ENCODE assay signal across 8 cellular contexts in genomic region chr17:28598389-28598788, GRCh38. TPM values are rescaled to one million over a fixed set of nuclear protein-coding genes. Genes with fewer than 3 reads are reported as not detected.
DNase-seq lines count a peak whose midpoint lies in the region; ATAC-seq and TF ChIP-seq lines count a peak whose summit lies in the region.

No MANE protein-coding gene starts in this region.

- H3K4me3 Mint-ChIP-seq in endodermal cell: peak overlapping the region; percentile 89

- H2BK12ac ChIP-seq in trophoblast cell (ENCODE audit: low read length): no peak overlapping the region

- H4K91ac ChIP-seq in trophoblast cell (ENCODE audit: low read depth, low read length): peak overlapping the region; percentile 65

- H3K9me3 Mint-ChIP-seq in endodermal cell: no peaks in the 10 kb centered on the region

- peak; percentile 95 for DNase-seq in NCI-H82 (lab: John Stamatoyannopoulos, UW)
- DNase-seq in endodermal cell: no peak
- no peak for DNase-seq in trophoblast cell
- no peak for DNase-seq in NCI-H2227 treated with DMSO at 0.1 percent for 48 hours (lab: John Stamatoyannopoulos, UW)
- no peak for DNase-seq in stimulated activated naive CD4-positive, alpha-beta T cell treated with Interleukin-2 at 50 U/mL for 16 hours (lab: John Stamatoyannopoulos, UW)

- WGBS in endodermal cell (ENCODE audit: insufficient coverage in 1 of 2, insufficient read length in 1 of 2), 2 experiments: 4 to 8% methylated on average over 10 to 16 of the region's 17 CpGs
- no CpG with 5 or more reads among the region's 17 CpGs for WGBS in trophoblast cell (ENCODE audit: extremely low coverage, insufficient coverage, insufficient read length)

- peak overlapping the region; percentile 90 for H2AFZ ChIP-seq in trophoblast cell (ENCODE audit: insufficient read depth, low read length, poor library complexity)

- H3K4ac ChIP-seq in trophoblast cell (ENCODE audit: low read depth, low read length): peak overlapping the region; percentile 47

- peak overlapping the region; percentile 63 for H3K4me2 ChIP-seq in trophoblast cell (ENCODE audit: low read length)

- TF ChIP-seq CTCF in endodermal cell (conservative IDR thresholded peaks at IDR 0.05): no peak

- H3K36me3 ChIP-seq in endodermal cell (ENCODE audit: control insufficient read depth, insufficient read depth, low read length): peaks cover 20% of the 10 kb centered on the region
- H3K36me3 ChIP-seq in trophoblast cell (ENCODE audit: control insufficient read depth in 1 of 2, insufficient read depth in 2 of 2, low read length in 2 of 2): peaks cover under 1 to 5% of the 10 kb centered on the region in 2 experiments

- peak overlapping the region; percentile 58 for H3K18ac ChIP-seq in trophoblast cell (ENCODE audit: low read length)

- H2AK5ac ChIP-seq in trophoblast cell (ENCODE audit: low read length): no peak overlapping the region

- H3K27ac Mint-ChIP-seq in endodermal cell: peak overlapping the region; percentile 99

- H3K36me3 Mint-ChIP-seq in endodermal cell (ENCODE audit: low read depth): peaks cover 15% of the 10 kb centered on the region

- H3K27ac ChIP-seq in endodermal cell (ENCODE audit: low read depth, low read length): peak overlapping the region; percentile 76
- peak overlapping the region; percentile 8 for H3K27ac ChIP-seq in trophoblast cell (ENCODE audit: low read depth, low read length)

- no peaks in the 10 kb centered on the region for H3K27me3 Mint-ChIP-seq in endodermal cell (ENCODE audit: insufficient read depth)

- H4K8ac ChIP-seq in trophoblast cell (ENCODE audit: low read depth, low read length): peak overlapping the region; percentile 63

- no peaks in the 10 kb centered on the region for H3K4me1 ChIP-seq in endodermal cell (ENCODE audit: control insufficient read depth, insufficient read depth, low read length)
- H3K4me1 ChIP-seq in trophoblast cell (ENCODE audit: control insufficient read depth in 1 of 2, insufficient read depth in 2 of 2, low read length in 2 of 2): peaks cover 0 to 12% of the 10 kb centered on the region in 2 experiments

- H3K14ac ChIP-seq in trophoblast cell (ENCODE audit: low read length): peak overlapping the region; percentile 47

- no peak overlapping the region for H3K23ac ChIP-seq in trophoblast cell (ENCODE audit: low read length)

- H3K79me1 ChIP-seq in trophoblast cell (ENCODE audit: low read length): peaks cover 6% of the 10 kb centered on the region

- H3K9ac ChIP-seq in endodermal cell (ENCODE audit: extremely low read depth, low read length, poor library complexity, severe bottlenecking) (peak overlapping the region; percentile 90), trophoblast cell (ENCODE audit: low read length) (peak overlapping the region; percentile 66)

- H2BK5ac ChIP-seq in trophoblast cell (ENCODE audit: low read depth, low read length, poor library complexity): peak overlapping the region; percentile 13

- no peaks in the 10 kb centered on the region for H3K9me3 ChIP-seq in endodermal cell (ENCODE audit: control insufficient read depth, low read length)
- no peaks in the 10 kb centered on the region for H3K9me3 ChIP-seq in trophoblast cell (ENCODE audit: insufficient read depth, low read depth, low read length)

- H3K27me3 ChIP-seq in endodermal cell (ENCODE audit: control insufficient read depth, insufficient read depth, low read length, poor library complexity, severe bottlenecking) (no peaks in the 10 kb centered on the region), trophoblast cell (ENCODE audit: insufficient read depth, low read length) (no peaks in the 10 kb centered on the region)

- ATAC-seq in GM19324 (IDR thresholded peaks at IDR 0.05; ENCODE audit: low FRiP score, unreplicated experiment) (peak; percentile 4), GM18519 (IDR thresholded peaks at IDR 0.05; ENCODE audit: low FRiP score, unreplicated experiment) (no peak), GM21737 (IDR thresholded peaks at IDR 0.05; ENCODE audit: unreplicated experiment) (no peak)

- H3K4me1 Mint-ChIP-seq in endodermal cell: peaks cover 14% of the 10 kb centered on the region

- H2BK120ac ChIP-seq in trophoblast cell (ENCODE audit: insufficient read depth, low read length, poor library complexity): peak overlapping the region; percentile 49

- peak overlapping the region; percentile 71 for H4K12ac ChIP-seq in trophoblast cell (ENCODE audit: low read depth, low read length)

- H3K4me3 ChIP-seq in endodermal cell (ENCODE audit: low read length): peak overlapping the region; percentile 93
- peak overlapping the region; percentile 77 for H3K4me3 ChIP-seq in trophoblast cell (ENCODE audit: low read depth, low read length)

- H3K79me2 ChIP-seq in trophoblast cell (ENCODE audit: control insufficient read depth, insufficient read depth, low read length, poor library complexity): peaks cover 5% of the 10 kb centered on the region

RNA-seq across cellular contexts. Expression of gene SPAG5, which starts 0.4 kb away (rescaled TPM):
- 100 to 1,000 TPM in 1 of 2 donors, 10 to 100 TPM in 1; 84.8 to 132 TPM for total RNA-seq in endodermal cell
- polyA plus RNA-seq in endodermal cell (2013, experiment 1 of 2): 103 TPM
- polyA plus RNA-seq in endodermal cell (2013, experiment 2 of 2): 113 TPM
- 48.0 and 51.8 TPM in 2 replicates for polyA plus RNA-seq in trophoblast cell (2013)

RNA-seq across cellular contexts. Expression of gene RSKR, which starts 15.6 kb away (rescaled TPM):
- total RNA-seq in endodermal cell: 10 to 100 TPM; 25.5 to 27.6 TPM
- polyA plus RNA-seq in endodermal cell (2013, experiment 1 of 2): 21.8 TPM
- polyA plus RNA-seq in endodermal cell (2013, experiment 2 of 2): 21.9 TPM
- 4.4 and 4.6 TPM in 2 replicates for polyA plus RNA-seq in trophoblast cell (2013)

RNA-seq across cellular contexts. Expression of gene ALDOC, which starts 21.7 kb away (rescaled TPM):
- 10 to 100 TPM; 12.3 to 14.1 TPM for total RNA-seq in endodermal cell
- 46.7 TPM for polyA plus RNA-seq in endodermal cell (2013, experiment 1 of 2)
- polyA plus RNA-seq in endodermal cell (2013, experiment 2 of 2): 37.3 TPM
- polyA plus RNA-seq in trophoblast cell (2013): 19.2 and 19.7 TPM in 2 replicates

RNA-seq across cellular contexts. Expression of gene PIGS, which starts 27.1 kb away (rescaled TPM):
- total RNA-seq in endodermal cell: 10 to 100 TPM; 34.9 to 43.0 TPM
- 69.2 TPM for polyA plus RNA-seq in endodermal cell (2013, experiment 1 of 2)
- 59.0 TPM for polyA plus RNA-seq in endodermal cell (2013, experiment 2 of 2)
- 60.9 and 63.9 TPM in 2 replicates for polyA plus RNA-seq in trophoblast cell (2013)

RNA-seq across cellular contexts. Expression of gene UNC119, which starts 46.0 kb away (rescaled TPM):
- total RNA-seq in endodermal cell: 10 to 100 TPM; 46.7 to 59.0 TPM
- polyA plus RNA-seq in endodermal cell (2013, experiment 1 of 2): 64.3 TPM
- 59.8 TPM for polyA plus RNA-seq in endodermal cell (2013, experiment 2 of 2)
- polyA plus RNA-seq in trophoblast cell (2013): 31.6 and 32.7 TPM in 2 replicates
